In genomic region chr9:137988701-137989100, GRCh38 we compare ENCODE assay signal across 24 cellular contexts.
DNase-seq lines count a peak whose midpoint lies in the region; ATAC-seq, FAIRE-seq and TF ChIP-seq lines count a peak whose summit lies in the region.
"Had no signal": no experiment of that assay in that cellular context is flagged by ENCODE, and none has a peak within 500 bp of the region (broad histone marks: within the 10 kb centered on the region; RNA-seq: fewer than 3 reads in every experiment).

No MANE protein-coding gene starts in this region.

- no peak for TF ChIP-seq EP300 in suprapubic skin (IDR thresholded peaks at IDR 0.05)

- no peaks in the 10 kb centered on the region for H3K36me3 ChIP-seq in kidney (ENCODE audit: control insufficient read depth in 1 of 2, insufficient read depth in 2 of 2, low read length in 2 of 2)
- H3K36me3 ChIP-seq in suprapubic skin: no peaks in the 10 kb centered on the region
- no peaks in the 10 kb centered on the region for H3K36me3 ChIP-seq in thyroid gland

- TF ChIP-seq CTCF in chondrocyte (IDR thresholded peaks at IDR 0.05): no peak
- no peak for TF ChIP-seq CTCF in kidney (IDR thresholded peaks at IDR 0.05; ENCODE audit: borderline replicate concordance, extremely low read depth, insufficient read depth)
- TF ChIP-seq CTCF in suprapubic skin (IDR thresholded peaks at IDR 0.05): no peak
- no peak for TF ChIP-seq CTCF in thyroid gland (IDR thresholded peaks at IDR 0.05)

- WGBS in suprapubic skin: 95% methylated on average over 1 of the region's 1 CpG
- WGBS in thyroid gland, 2 donors: 94 to 100% methylated on average over 1 of the region's 1 CpG

- H3K4me3 Mint-ChIP-seq in chondrocyte (ENCODE audit: unreplicated experiment): no peak overlapping the region
- H3K4me3 Mint-ChIP-seq: CD4-positive, CD25-positive, alpha-beta regulatory T cell; CD8-positive, alpha-beta memory T cell; GM23338; IgD-negative memory B cell had no signal

- ATAC-seq in left cardiac atrium: no peak
- ATAC-seq: A549, GM23338, HepG2 had no signal

- TF ChIP-seq POLR2A in suprapubic skin (IDR thresholded peaks at IDR 0.05) (no peak), thyroid gland (IDR thresholded peaks at IDR 0.05) (no peak)

- H3K9me3 ChIP-seq in kidney (ENCODE audit: control insufficient read depth in 1 of 2, low read length in 2 of 2): no peaks in the 10 kb centered on the region
- no peaks in the 10 kb centered on the region for H3K9me3 ChIP-seq in suprapubic skin
- no peaks in the 10 kb centered on the region for H3K9me3 ChIP-seq in thyroid gland
- H3K9me3 ChIP-seq: A549 had no signal

- no peaks in the 10 kb centered on the region for H3K4me1 ChIP-seq in kidney (ENCODE audit: control insufficient read depth in 1 of 2, insufficient read depth in 1 of 2, low read depth in 1 of 2, low read length in 2 of 2)
- H3K4me1 ChIP-seq in suprapubic skin: no peaks in the 10 kb centered on the region
- H3K4me1 ChIP-seq in thyroid gland: no peaks in the 10 kb centered on the region
- H3K4me1 ChIP-seq: A549 had no signal

- H3K27ac Mint-ChIP-seq in chondrocyte (ENCODE audit: unreplicated experiment): no peak overlapping the region
- H3K27ac Mint-ChIP-seq: CD8-positive, alpha-beta memory T cell; GM23338; IgD-negative memory B cell had no signal

- H3K27me3 ChIP-seq in suprapubic skin (peaks cover 35% of the 10 kb centered on the region), thyroid gland (no peaks in the 10 kb centered on the region)

- H3K9me3 Mint-ChIP-seq in chondrocyte (ENCODE audit: low read depth): peaks cover 28% of the 10 kb centered on the region
- H3K9me3 Mint-ChIP-seq: IgD-negative memory B cell had no signal

- H3K27ac ChIP-seq in kidney (ENCODE audit: low read depth in 2 of 2, low read length in 2 of 2): no peak overlapping the region
- no peak overlapping the region for H3K27ac ChIP-seq in suprapubic skin
- no peak overlapping the region for H3K27ac ChIP-seq in thyroid gland
- H3K27ac ChIP-seq: 22Rv1, A549 had no signal

- DNase-seq in cardiac septum (ENCODE audit: low spot score) (peak; percentile 57), left cardiac atrium (no peak), chondrocyte (ENCODE audit: low spot score) (peak; percentile 58), kidney (peak; percentile 38), suprapubic skin (ENCODE audit: low spot score in 2 of 2) (peak; percentile 25 to 64), OCI-M1 (lab: John Stamatoyannopoulos, UW) (no peak), NCI-H146 treated with DMSO at 0.1 percent for 48 hours (lab: John Stamatoyannopoulos, UW; ENCODE audit: unreplicated experiment) (no peak), thyroid gland (no peak)
- DNase-seq: C1 segment of cervical spinal cord; CD4-positive, CD25-positive, alpha-beta regulatory T cell; CD8-positive, alpha-beta memory T cell; COR-L47; DMS 273 treated with DMSO at 0.1 percent for 48 hours; DMS53; HCEC 1CT had no signal

- H3K9ac ChIP-seq in kidney (ENCODE audit: low read length in 2 of 2): no peak overlapping the region

- peaks cover 6% of the 10 kb centered on the region for H3K4me1 Mint-ChIP-seq in chondrocyte (ENCODE audit: low read depth)
- H3K4me1 Mint-ChIP-seq: CD8-positive, alpha-beta memory T cell; GM23338; IgD-negative memory B cell had no signal

- peaks cover 10% of the 10 kb centered on the region for H3K27me3 Mint-ChIP-seq in chondrocyte (ENCODE audit: low read depth)

- H3K36me3 Mint-ChIP-seq in chondrocyte (ENCODE audit: low read depth): peaks cover 19% of the 10 kb centered on the region
- H3K36me3 Mint-ChIP-seq: CD4-positive, CD25-positive, alpha-beta regulatory T cell; CD8-positive, alpha-beta memory T cell; IgD-negative memory B cell had no signal

- H3K4me3 ChIP-seq in kidney (ENCODE audit: low read length in 2 of 2): no peak overlapping the region
- no peak overlapping the region for H3K4me3 ChIP-seq in suprapubic skin
- no peak overlapping the region for H3K4me3 ChIP-seq in thyroid gland (replicated peaks in 1 of 3)
- H3K4me3 ChIP-seq: A549, GM23338 had no signal

- no peak for FAIRE-seq in kidney (lab: Jason Lieb, UNC)
- FAIRE-seq: A549, G401.6, GM12891, GM19239, H54, HepG2 had no signal

- intact Hi-C loops in cardiac septum (cut with DNase I) (no loop called here), left cardiac atrium (cut with DNase I) (no loop called here), kidney (cut with DNase I) (no loop called here), thyroid gland (cut with DNase I) (no loop called here)

Comparison
In these comparisons a context has a peak if more than half of its experiments do, and no peak if none do; other contexts are left out.
1. DNase-seq: peak in cardiac septum (single experiment), chondrocyte (single experiment), kidney (single experiment) and suprapubic skin (2 of 2); none in left cardiac atrium (single experiment), OCI-M1 (single experiment), NCI-H146 treated with DMSO at 0.1 percent for 48 hours (single experiment) and thyroid gland (0 of 2).